Comparison of ENCODE assay signal across 21 cellular contexts in genomic region chr1:31487143-31487542, GRCh38.
A peak's percentile ranks its signal among the peaks of the same experiment; 100 is the strongest.
DNase-seq lines count a peak whose midpoint lies in the region; ATAC-seq, FAIRE-seq and TF ChIP-seq lines count a peak whose summit lies in the region.
"Had no signal": no experiment of that assay in that cellular context is flagged by ENCODE, and none has a peak within 500 bp of the region (broad histone marks: within the 10 kb centered on the region; RNA-seq: fewer than 3 reads in every experiment).

No MANE protein-coding gene starts in this region.

- in situ Hi-C loops in KBM-7 (cut with MboI; ENCODE audit: low pct_unique_long_range_greater_than_20kb, low sequenced_read_pairs) = no loop called here

- no peak overlapping the region for H3K4me3 Mint-ChIP-seq in activated CD4-positive, alpha-beta T cell treated with anti-CD3 and anti-CD28 coated beads, Interleukin-2, amount 10 ng/mL, durations not matched to agents 24 days and 14 days
- peak overlapping the region; percentile 22 for H3K4me3 Mint-ChIP-seq in activated CD4-positive, alpha-beta memory T cell treated with anti-CD3 and anti-CD28 coated beads, Interleukin-2, amount 10 ng/mL, durations not matched to agents 7 days and 5 days
- H3K4me3 Mint-ChIP-seq in naive thymus-derived CD4-positive, alpha-beta T cell = peak overlapping the region in 9 of 10 donors; percentile 5 to 66 (median 36)

- TF ChIP-seq POLR2A in GM12891 (IDR thresholded peaks at IDR 0.05; ENCODE audit: low read depth, low read length) = no peak

- H3K27me3 ChIP-seq in naive thymus-derived CD4-positive, alpha-beta T cell (ENCODE audit: control insufficient read depth in 2 of 2, insufficient read depth in 2 of 2, low read length in 2 of 2) = no peaks in the 10 kb centered on the region
- H3K27me3 ChIP-seq: upper lobe of left lung had no signal

- peaks cover 4 to 5% of the 10 kb centered on the region in 2 donors for H3K4me1 ChIP-seq in naive thymus-derived CD4-positive, alpha-beta T cell (ENCODE audit: control insufficient read depth in 2 of 2, insufficient read depth in 2 of 2, low read length in 2 of 2)
- H3K4me1 ChIP-seq: HAP-1 had no signal

- CTCF ChIA-PET in activated CD4-positive, alpha-beta memory T cell treated with anti-CD3 and anti-CD28 coated beads, Interleukin-2, amount 10 ng/mL, durations not matched to agents 7 days and 5 days (lab: Charles Lee) = no interaction called here
- CTCF ChIA-PET in naive thymus-derived CD4-positive, alpha-beta T cell (lab: Charles Lee) = no interaction called here

- no peak overlapping the region for H3K4me3 ChIP-seq in naive thymus-derived CD4-positive, alpha-beta T cell (ENCODE audit: low read length)
- H3K4me3 ChIP-seq: HAP-1, heart right ventricle, upper lobe of left lung had no signal

- H3K27me3 Mint-ChIP-seq in activated CD4-positive, alpha-beta T cell treated with anti-CD3 and anti-CD28 coated beads, Interleukin-2, amount 10 ng/mL, durations not matched to agents 24 days and 14 days = peaks cover 16% of the 10 kb centered on the region
- peaks cover 5% of the 10 kb centered on the region for H3K27me3 Mint-ChIP-seq in activated CD4-positive, alpha-beta memory T cell treated with anti-CD3 and anti-CD28 coated beads, Interleukin-2, amount 10 ng/mL, durations not matched to agents 7 days and 5 days
- peaks cover 0 to 26% (median 0%) of the 10 kb centered on the region in 5 donors for H3K27me3 Mint-ChIP-seq in naive thymus-derived CD4-positive, alpha-beta T cell

- no peaks in the 10 kb centered on the region for H3K9me3 ChIP-seq in naive thymus-derived CD4-positive, alpha-beta T cell (ENCODE audit: control insufficient read depth in 2 of 3, low read length in 3 of 3)
- H3K9me3 ChIP-seq: HAP-1, upper lobe of left lung had no signal

- peaks cover 1% of the 10 kb centered on the region for H3K36me3 Mint-ChIP-seq in activated CD4-positive, alpha-beta T cell treated with anti-CD3 and anti-CD28 coated beads, Interleukin-2, amount 10 ng/mL, durations not matched to agents 24 days and 14 days (ENCODE audit: low read depth)
- no peaks in the 10 kb centered on the region for H3K36me3 Mint-ChIP-seq in activated CD4-positive, alpha-beta memory T cell treated with anti-CD3 and anti-CD28 coated beads, Interleukin-2, amount 10 ng/mL, durations not matched to agents 7 days and 5 days (ENCODE audit: low read depth)
- H3K36me3 Mint-ChIP-seq in naive thymus-derived CD4-positive, alpha-beta T cell = peaks cover 0 to 9% (median 0%) of the 10 kb centered on the region in 5 donors

- H3K9me3 Mint-ChIP-seq in activated CD4-positive, alpha-beta T cell treated with anti-CD3 and anti-CD28 coated beads, Interleukin-2, amount 10 ng/mL, durations not matched to agents 24 days and 14 days = peaks cover 13% of the 10 kb centered on the region
- H3K9me3 Mint-ChIP-seq in activated CD4-positive, alpha-beta memory T cell treated with anti-CD3 and anti-CD28 coated beads, Interleukin-2, amount 10 ng/mL, durations not matched to agents 7 days and 5 days = peaks cover 4% of the 10 kb centered on the region
- peaks cover 0 to 23% (median 3%) of the 10 kb centered on the region in 11 donors for H3K9me3 Mint-ChIP-seq in naive thymus-derived CD4-positive, alpha-beta T cell

- intact Hi-C loops in activated CD4-positive, alpha-beta T cell treated with anti-CD3 and anti-CD28 coated beads, Interleukin-2, amount 10 ng/mL, durations not matched to agents 24 days and 14 days (cut with micrococcal nuclease) = no loop called here
- intact Hi-C loops in naive thymus-derived CD4-positive, alpha-beta T cell (cut with micrococcal nuclease) = no loop called here

- peak; percentile 80 for DNase-seq in activated CD4-positive, alpha-beta T cell treated with anti-CD3 and anti-CD28 coated beads, Interleukin-2, amount 10 ng/mL, durations not matched to agents 24 days and 14 days
- no peak for DNase-seq in activated CD4-positive, alpha-beta T cell treated with anti-CD3 and anti-CD28 coated beads for 4 hours
- peak; percentile 28 for DNase-seq in KBM-7
- no peak for DNase-seq in activated CD4-positive, alpha-beta memory T cell treated with anti-CD3 and anti-CD28 coated beads, Interleukin-2, amount 10 ng/mL, durations not matched to agents 7 days and 5 days
- DNase-seq in naive thymus-derived CD4-positive, alpha-beta T cell = peak in 3 of 9 donors; percentile 9 to 28 (median 17)
- DNase-seq in GM12891 (ENCODE audit: insufficient read length, low spot score) = no peak
- DNase-seq: amygdala; caudate nucleus; DMS53; heart right ventricle; mesendoderm; NCI-H1694 treated with DMSO at 0.1 percent for 48 hours; NCI-H524; SIG-M5; stimulated activated naive CD4-positive, alpha-beta T cell treated with Interleukin-2 at 50 U/mL for 16 hours; upper lobe of left lung had no signal

- no peak for FAIRE-seq in GM12891 (lab: Jason Lieb, UNC)
- FAIRE-seq: islet of Langerhans had no signal

- H3K27ac Mint-ChIP-seq in activated CD4-positive, alpha-beta T cell treated with anti-CD3 and anti-CD28 coated beads, Interleukin-2, amount 10 ng/mL, durations not matched to agents 24 days and 14 days = peak overlapping the region; percentile 25
- peak overlapping the region; percentile 59 for H3K27ac Mint-ChIP-seq in activated CD4-positive, alpha-beta memory T cell treated with anti-CD3 and anti-CD28 coated beads, Interleukin-2, amount 10 ng/mL, durations not matched to agents 7 days and 5 days
- peak overlapping the region in 6 of 9 donors; percentile 16 to 85 (median 56) for H3K27ac Mint-ChIP-seq in naive thymus-derived CD4-positive, alpha-beta T cell

- no peaks in the 10 kb centered on the region for H3K36me3 ChIP-seq in naive thymus-derived CD4-positive, alpha-beta T cell (ENCODE audit: control insufficient read depth in 2 of 3, insufficient read depth in 3 of 3, low read length in 3 of 3)
- H3K36me3 ChIP-seq: HAP-1, heart right ventricle, upper lobe of left lung had no signal

- no peak overlapping the region for H3K27ac ChIP-seq in naive thymus-derived CD4-positive, alpha-beta T cell (ENCODE audit: low read depth, low read length)
- H3K27ac ChIP-seq: C4-2B, heart right ventricle had no signal

- no peak for ATAC-seq in naive thymus-derived CD4-positive, alpha-beta T cell
- ATAC-seq in HG03521 (IDR thresholded peaks at IDR 0.05; ENCODE audit: unreplicated experiment) (no peak), GM21526 (IDR thresholded peaks at IDR 0.05; ENCODE audit: low FRiP score, unreplicated experiment) (no peak)
- ATAC-seq: heart right ventricle had no signal

- POLR2A ChIA-PET in activated CD4-positive, alpha-beta memory T cell treated with anti-CD3 and anti-CD28 coated beads, Interleukin-2, amount 10 ng/mL, durations not matched to agents 7 days and 5 days (lab: Charles Lee) = interaction anchor here (0.6 kb wide), 1 partner anchor 80 kb away, joined by 3 read pairs; no protein-coding TSS in a partner anchor
- POLR2A ChIA-PET in naive thymus-derived CD4-positive, alpha-beta T cell (lab: Charles Lee) = no interaction called here

- H3K4me1 Mint-ChIP-seq in activated CD4-positive, alpha-beta T cell treated with anti-CD3 and anti-CD28 coated beads, Interleukin-2, amount 10 ng/mL, durations not matched to agents 24 days and 14 days = peaks cover 9% of the 10 kb centered on the region
- H3K4me1 Mint-ChIP-seq in activated CD4-positive, alpha-beta memory T cell treated with anti-CD3 and anti-CD28 coated beads, Interleukin-2, amount 10 ng/mL, durations not matched to agents 7 days and 5 days = peaks cover 12% of the 10 kb centered on the region
- H3K4me1 Mint-ChIP-seq in naive thymus-derived CD4-positive, alpha-beta T cell = peaks cover 1 to 18% (median 12%) of the 10 kb centered on the region in 7 donors

TF ChIP-seq in GM12891, 5 proteins besides CTCF, POLR2A, EP300 and RAD21:
- TF ChIP-seq PAX5 (IDR thresholded peaks at IDR 0.05; ENCODE audit: insufficient read depth, low read length, severe bottlenecking) (no peak), POU2F2 (IDR thresholded peaks at IDR 0.05; ENCODE audit: low read depth, low read length) (no peak), TAF1 (IDR thresholded peaks at IDR 0.05; ENCODE audit: low read depth, low read length) (no peak), SPI1 (IDR thresholded peaks at IDR 0.05; ENCODE audit: low read depth, low read length) (no peak), POLR2AphosphoS5 (IDR thresholded peaks at IDR 0.05; ENCODE audit: low read depth, low read length) (no peak)
TF ChIP-seq in GM12891: peak in this region for 0.

Comparison
In these comparisons a context has a peak if more than half of its experiments do, and no peak if none do; other contexts are left out.
1. DNase-seq: peak in activated CD4-positive, alpha-beta T cell treated with anti-CD3 and anti-CD28 coated beads, Interleukin-2, amount 10 ng/mL, durations not matched to agents 24 days and 14 days (single experiment) and KBM-7 (single experiment); none in activated CD4-positive, alpha-beta T cell treated with anti-CD3 and anti-CD28 coated beads for 4 hours (0 of 2), activated CD4-positive, alpha-beta memory T cell treated with anti-CD3 and anti-CD28 coated beads, Interleukin-2, amount 10 ng/mL, durations not matched to agents 7 days and 5 days (single experiment) and GM12891 (single experiment).
2. Peak in every context shown above with its lines, with median percentiles within 50 percentile points of each other: H3K27ac Mint-ChIP-seq.